In the genomic region with DNA sequence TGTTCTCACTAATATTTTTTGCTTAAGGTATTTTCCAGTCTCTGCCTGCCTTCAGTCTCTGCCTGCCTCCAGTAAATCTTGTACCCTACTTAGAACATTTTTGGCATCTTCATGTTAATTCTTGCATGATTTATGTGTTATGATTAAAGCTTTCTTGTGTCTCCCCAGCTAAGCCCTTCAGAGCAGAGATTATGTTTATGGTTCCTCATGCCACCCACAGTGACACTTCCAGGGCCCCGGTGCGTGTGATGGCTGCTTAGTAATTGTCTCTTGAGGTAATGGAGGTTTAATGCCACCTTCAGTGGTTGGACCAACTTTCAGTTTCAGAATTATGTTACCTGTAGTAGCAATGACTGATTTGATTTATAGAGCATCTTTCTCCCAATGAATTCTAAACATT, we compare ENCODE assay signal across 23 cellular contexts.
DNase-seq lines count a peak whose midpoint lies in the region; ATAC-seq and TF ChIP-seq lines count a peak whose summit lies in the region.
"Had no signal": no experiment of that assay in that cellular context is flagged by ENCODE, and none has a peak within 500 bp of the region (broad histone marks: within the 10 kb centered on the region; RNA-seq: fewer than 3 reads in every experiment).

No MANE protein-coding gene starts in this region.

- no peaks in the 10 kb centered on the region for H3K36me3 Mint-ChIP-seq in activated CD8-positive, alpha-beta T cell treated with anti-CD3 and anti-CD28 coated beads for 36 hours (ENCODE audit: low read depth)
- H3K36me3 Mint-ChIP-seq: naive B cell had no signal

- intact Hi-C loops in activated CD8-positive, alpha-beta T cell treated with anti-CD3 and anti-CD28 coated beads for 36 hours (cut with micrococcal nuclease), result no loop called here

- H3K27ac Mint-ChIP-seq in activated CD8-positive, alpha-beta T cell treated with anti-CD3 and anti-CD28 coated beads for 36 hours, result no peak overlapping the region
- H3K27ac Mint-ChIP-seq: activated B cell treated with CpG ODN at 0.5 μM for 24 hours; B cell; effector memory CD8-positive, alpha-beta T cell; naive B cell; T-helper 1 cell treated with Interleukin-12 subunit alpha and Interleukin-12 subunit beta and Interleukin-4 antibody, amounts not matched to agents 30 μg/mL and 1 μg/mL, for 36 hours had no signal

- H3K4me1 Mint-ChIP-seq in activated CD8-positive, alpha-beta T cell treated with anti-CD3 and anti-CD28 coated beads for 36 hours (ENCODE audit: low read depth), result peaks cover 10% of the 10 kb centered on the region
- H3K4me1 Mint-ChIP-seq: B cell, naive B cell had no signal

- peaks cover 10% of the 10 kb centered on the region for H3K27me3 Mint-ChIP-seq in activated CD8-positive, alpha-beta T cell treated with anti-CD3 and anti-CD28 coated beads for 36 hours

- ATAC-seq in HG02759 (IDR thresholded peaks at IDR 0.05; ENCODE audit: unreplicated experiment) (peak; percentile 65), HG02642 (IDR thresholded peaks at IDR 0.05; ENCODE audit: poor library complexity, unreplicated experiment) (no peak), HG02763 (IDR thresholded peaks at IDR 0.05; ENCODE audit: unreplicated experiment) (no peak)
- ATAC-seq in activated CD8-positive, alpha-beta T cell treated with anti-CD3 and anti-CD28 coated beads for 36 hours, result peak; percentile 68
- ATAC-seq in stimulated activated naive CD8-positive, alpha-beta T cell treated with anti-CD3 and anti-CD28 coated beads, Interleukin-15, Interleukin-2, amounts not matched to agents 100 U/mL and 50 U/mL, for 24 hours, result peak; percentile 84
- ATAC-seq: effector memory CD8-positive, alpha-beta T cell; heart left ventricle had no signal

- CTCF ChIA-PET in activated CD8-positive, alpha-beta T cell treated with anti-CD3 and anti-CD28 coated beads for 36 hours (lab: Charles Lee), result interaction anchor here (1.2 to 4.7 kb wide), 3 partner anchors 10 to 76 kb away, joined by 3 to 33 read pairs (median 4); no protein-coding TSS in a partner anchor

- TF ChIP-seq CTCF in activated CD8-positive, alpha-beta T cell treated with anti-CD3 and anti-CD28 coated beads for 36 hours (IDR thresholded peaks at IDR 0.05), result no peak

- no peak overlapping the region for H3K4me3 Mint-ChIP-seq in activated CD8-positive, alpha-beta T cell treated with anti-CD3 and anti-CD28 coated beads for 36 hours
- H3K4me3 Mint-ChIP-seq: activated B cell treated with CpG ODN at 0.5 μM for 24 hours; B cell; central memory CD8-positive, alpha-beta T cell; effector memory CD8-positive, alpha-beta T cell; naive B cell; T-helper 1 cell treated with Interleukin-12 subunit alpha and Interleukin-12 subunit beta and Interleukin-4 antibody, amounts not matched to agents 30 μg/mL and 1 μg/mL, for 36 hours had no signal

- POLR2A ChIA-PET in activated CD8-positive, alpha-beta T cell treated with anti-CD3 and anti-CD28 coated beads for 36 hours (lab: Charles Lee), result interaction anchor here (0.6 kb wide), 1 partner anchor 216 kb away, joined by 3 read pairs; no protein-coding TSS in a partner anchor

- no peaks in the 10 kb centered on the region for H3K9me3 Mint-ChIP-seq in activated CD8-positive, alpha-beta T cell treated with anti-CD3 and anti-CD28 coated beads for 36 hours
- H3K9me3 Mint-ChIP-seq: activated B cell treated with CpG ODN at 0.5 μM for 24 hours; central memory CD8-positive, alpha-beta T cell; effector memory CD8-positive, alpha-beta T cell; naive B cell; T-helper 1 cell treated with Interleukin-12 subunit alpha and Interleukin-12 subunit beta and Interleukin-4 antibody, amounts not matched to agents 30 μg/mL and 1 μg/mL, for 36 hours had no signal

- DNase-seq in stimulated activated CD4-positive, alpha-beta T cell treated with anti-CD3 and anti-CD28 coated beads, Interleukin-1b, Interleukin-23, amount 100 ng/mL, for 48 hours, result peak; percentile 42
- DNase-seq in stimulated activated CD4-positive, alpha-beta T cell treated with anti-CD3 and anti-CD28 coated beads, Interleukin-4, amount 100 ng/mL, for 4 hours, result no peak
- DNase-seq in activated CD8-positive, alpha-beta T cell treated with anti-CD3 and anti-CD28 coated beads for 36 hours, result peak; percentile 51
- DNase-seq in stimulated activated naive CD8-positive, alpha-beta T cell treated with anti-CD3 and anti-CD28 coated beads, Interleukin-15, Interleukin-2, amounts not matched to agents 100 U/mL and 50 U/mL, for 24 hours, result peak; percentile 19
- DNase-seq: activated B cell treated with CpG ODN at 0.5 μM for 24 hours; anterior cingulate cortex; Caco-2; effector memory CD8-positive, alpha-beta T cell; H7; heart left ventricle; islet precursor cell; naive B cell; NCI-H1694; NCI-H226; ovary; SHP77; trophoblast cell had no signal

Comparison
In these comparisons a context has a peak if more than half of its experiments do, and no peak if none do; other contexts are left out.
1. DNase-seq: peak in stimulated activated CD4-positive, alpha-beta T cell treated with anti-CD3 and anti-CD28 coated beads, Interleukin-1b, Interleukin-23, amount 100 ng/mL, for 48 hours (single experiment), activated CD8-positive, alpha-beta T cell treated with anti-CD3 and anti-CD28 coated beads for 36 hours (single experiment) and stimulated activated naive CD8-positive, alpha-beta T cell treated with anti-CD3 and anti-CD28 coated beads, Interleukin-15, Interleukin-2, amounts not matched to agents 100 U/mL and 50 U/mL, for 24 hours (single experiment); none in stimulated activated CD4-positive, alpha-beta T cell treated with anti-CD3 and anti-CD28 coated beads, Interleukin-4, amount 100 ng/mL, for 4 hours (0 of 2).
2. ATAC-seq: peak in HG02759 (single experiment), activated CD8-positive, alpha-beta T cell treated with anti-CD3 and anti-CD28 coated beads for 36 hours (single experiment) and stimulated activated naive CD8-positive, alpha-beta T cell treated with anti-CD3 and anti-CD28 coated beads, Interleukin-15, Interleukin-2, amounts not matched to agents 100 U/mL and 50 U/mL, for 24 hours (single experiment); none in HG02642 (single experiment) and HG02763 (single experiment).